ENCODE assay signal across 23 cellular contexts in genomic region chr1:33714421-33714820, GRCh38.
DNase-seq lines count a peak whose midpoint lies in the region; ATAC-seq, FAIRE-seq and TF ChIP-seq lines count a peak whose summit lies in the region.
"Had no signal": no experiment of that assay in that cellular context is flagged by ENCODE, and none has a peak within 500 bp of the region (broad histone marks: within the 10 kb centered on the region; RNA-seq: fewer than 3 reads in every experiment).

No MANE protein-coding gene starts in this region.

- H3K9me3 Mint-ChIP-seq in endodermal cell: no peaks in the 10 kb centered on the region
- H3K9me3 Mint-ChIP-seq: CD4-positive, alpha-beta T cell; CD8-positive, alpha-beta T cell had no signal

- TF ChIP-seq RAD21 in K562 (CRISPR knock-in tag; conservative IDR thresholded peaks at IDR 0.05 in 1 of 2, IDR thresholded peaks at IDR 0.05 in 1 of 2): no peak

- H3K36me3 ChIP-seq in K562 (ENCODE audit: control insufficient read depth, insufficient read depth, low read length) (no peaks in the 10 kb centered on the region), endodermal cell (ENCODE audit: control insufficient read depth, insufficient read depth, low read length) (no peaks in the 10 kb centered on the region), neuronal stem cell (replicated peaks in 1 of 2; ENCODE audit: control insufficient read depth in 2 of 2, insufficient read depth in 2 of 2, low read length in 2 of 2) (no peaks in the 10 kb centered on the region), ovary (no peaks in the 10 kb centered on the region)
- H3K36me3 ChIP-seq: BLaER1 treated with 17β-estradiol and CSF1 and Interleukin-3, amounts not matched to agents 10 nM and 100 nM had no signal

- peak overlapping the region; percentile 27 for H2BK5ac ChIP-seq in neuronal stem cell (ENCODE audit: low read length)

- H3K9me3 ChIP-seq in K562 (replicated peaks; ENCODE audit: control insufficient read depth, insufficient read depth, low read depth, low read length) (no peaks in the 10 kb centered on the region), endodermal cell (ENCODE audit: control insufficient read depth, low read length) (no peaks in the 10 kb centered on the region), neuronal stem cell (replicated peaks in 1 of 2; ENCODE audit: control insufficient read depth in 2 of 2, insufficient read depth in 1 of 2, low read depth in 1 of 2, low read length in 2 of 2) (no peaks in the 10 kb centered on the region), ovary (no peaks in the 10 kb centered on the region)
- H3K9me3 ChIP-seq: A549; BLaER1 treated with 17β-estradiol and CSF1 and Interleukin-3, amounts not matched to agents 10 nM and 100 nM; Caco-2 had no signal

- H2AFZ ChIP-seq in K562 (ENCODE audit: low read depth, low read length): no peak overlapping the region
- H2AFZ ChIP-seq in neuronal stem cell (ENCODE audit: low read length): no peak overlapping the region

- CTCF ChIA-PET in K562 (lab: Yijun Ruan, JAX; ENCODE audit: low intra/inter-chr PET ratio): no interaction called here

- TF ChIP-seq EP300 in K562 (IDR thresholded peaks at IDR 0.05; ENCODE audit: low read length) (no peak), ovary (IDR thresholded peaks at IDR 0.05) (no peak)

- intact Hi-C loops in K562 (cut with micrococcal nuclease) (no loop called here), ovary (cut with DNase I) (no loop called here)

- POLR2A ChIA-PET in K562 (lab: Yijun Ruan, JAX): no interaction called here

- TF ChIP-seq CTCF in K562 (IDR thresholded peaks at IDR 0.05 in 2 of 3, conservative IDR thresholded peaks at IDR 0.05 in 1 of 3; ENCODE audit: insufficient read depth in 2 of 3, low read depth in 1 of 3, low read length in 3 of 3) (no peak), endodermal cell (conservative IDR thresholded peaks at IDR 0.05) (no peak), ovary (IDR thresholded peaks at IDR 0.05) (no peak)

- H3K27me3 Mint-ChIP-seq in endodermal cell (ENCODE audit: insufficient read depth): peaks cover 3% of the 10 kb centered on the region

- in situ Hi-C loops in K562 (cut with MboI): no loop called here

- no peak overlapping the region for H3K18ac ChIP-seq in neuronal stem cell (ENCODE audit: low read length)

- H3K9ac ChIP-seq in K562 (ENCODE audit: insufficient read depth in 1 of 2, low read depth in 2 of 2, low read length in 2 of 2) (no peak overlapping the region), endodermal cell (ENCODE audit: extremely low read depth, low read length, poor library complexity, severe bottlenecking) (no peak overlapping the region), neuronal stem cell (ENCODE audit: low read depth, low read length, poor library complexity) (no peak overlapping the region)
- H3K9ac ChIP-seq: BLaER1 treated with 17β-estradiol and CSF1 and Interleukin-3, amounts not matched to agents 10 nM and 100 nM had no signal

- no peak overlapping the region for H3K4ac ChIP-seq in neuronal stem cell (ENCODE audit: low read length)

- no peak overlapping the region for H3K27ac ChIP-seq in K562 (ENCODE audit: extremely low read depth, low read depth, low read length)
- no peak overlapping the region for H3K27ac ChIP-seq in endodermal cell (ENCODE audit: low read depth, low read length)
- H3K27ac ChIP-seq in neuronal stem cell (replicated peaks; ENCODE audit: low read length): no peak overlapping the region
- no peak overlapping the region for H3K27ac ChIP-seq in ovary
- H3K27ac ChIP-seq: 22Rv1; A549; BLaER1 treated with 17β-estradiol and CSF1 and Interleukin-3, amounts not matched to agents 10 nM and 100 nM; C4-2B had no signal

- no peak overlapping the region for H2BK120ac ChIP-seq in neuronal stem cell (ENCODE audit: low read depth, low read length)

- H4K8ac ChIP-seq in neuronal stem cell (ENCODE audit: low read depth, low read length): no peak overlapping the region

- TF ChIP-seq POLR2A in K562 (conservative IDR thresholded peaks at IDR 0.05) (no peak), ovary (IDR thresholded peaks at IDR 0.05) (no peak)

- H3K14ac ChIP-seq in neuronal stem cell (ENCODE audit: low read length): no peak overlapping the region

- DNase-seq in activated CD8-positive, alpha-beta memory T cell treated with anti-CD3 and anti-CD28 coated beads for 24 hours: peak; percentile 35
- no peak for DNase-seq in activated CD8-positive, alpha-beta memory T cell treated with anti-CD3 and anti-CD28 coated beads, Interleukin-2, amount 50 U/mL, for 48 hours
- DNase-seq in K562 (ENCODE audit: extremely low read depth in 1 of 4, low spot score in 3 of 4) (no peak), endodermal cell (peak; percentile 14), neuronal stem cell (ENCODE audit: low spot score) (no peak), ovary (no peak), amniotic stem cell (lab: John Stamatoyannopoulos, UW) (no peak), mesenteric fat pad (ENCODE audit: low spot score) (no peak)
- DNase-seq: AML-193; Caco-2; Calu3; CD4-positive, alpha-beta T cell; DMS79 treated with DMSO at 0.1 percent for 48 hours; GF-D8 had no signal

- H3K27me3 ChIP-seq in K562 (ENCODE audit: control insufficient read depth in 2 of 2, insufficient read depth in 2 of 2, low read length in 2 of 2) (peaks cover 0 to 5% of the 10 kb centered on the region in 2 experiments; a peak in 1 of 5 replicates), endodermal cell (ENCODE audit: control insufficient read depth, insufficient read depth, low read length, poor library complexity, severe bottlenecking) (no peaks in the 10 kb centered on the region), neuronal stem cell (ENCODE audit: control insufficient read depth in 3 of 3, insufficient read depth in 3 of 3, low read depth in 1 of 3, low read length in 3 of 3) (no peaks in the 10 kb centered on the region), ovary (no peaks in the 10 kb centered on the region)
- H3K27me3 ChIP-seq: BLaER1 treated with 17β-estradiol and CSF1 and Interleukin-3, amounts not matched to agents 10 nM and 100 nM had no signal

- H3K4me1 ChIP-seq in K562 (replicated peaks in 1 of 2; ENCODE audit: control insufficient read depth in 2 of 2, insufficient read depth in 2 of 2, low read length in 2 of 2): no peaks in the 10 kb centered on the region
- no peaks in the 10 kb centered on the region for H3K4me1 ChIP-seq in endodermal cell (ENCODE audit: control insufficient read depth, insufficient read depth, low read length)
- peaks cover 3 to 12% of the 10 kb centered on the region in 2 donors for H3K4me1 ChIP-seq in neuronal stem cell (ENCODE audit: control insufficient read depth in 2 of 2, insufficient read depth in 1 of 2, low read depth in 1 of 2, low read length in 2 of 2)
- H3K4me1 ChIP-seq in ovary (ENCODE audit: insufficient read depth): no peaks in the 10 kb centered on the region
- H3K4me1 ChIP-seq: A549, Caco-2 had no signal

- peak overlapping the region; percentile 12 for H2BK15ac ChIP-seq in neuronal stem cell (ENCODE audit: low read length)

- no peak overlapping the region for H4K91ac ChIP-seq in neuronal stem cell (ENCODE audit: low read depth, low read length, poor library complexity)

- H3K9me1 ChIP-seq in K562 (ENCODE audit: control insufficient read depth, insufficient read depth, low read length): no peaks in the 10 kb centered on the region

- peak overlapping the region; percentile 17 for H2AK5ac ChIP-seq in neuronal stem cell (ENCODE audit: low read depth, low read length)

- H2BK12ac ChIP-seq in neuronal stem cell (ENCODE audit: low read length): peak overlapping the region; percentile 46

- ATAC-seq in K562: no peak
- ATAC-seq: A549; CD8-positive, alpha-beta T cell had no signal

- no peaks in the 10 kb centered on the region for H3K79me1 ChIP-seq in neuronal stem cell (ENCODE audit: low read depth, low read length)

- H3K79me2 ChIP-seq in K562 (ENCODE audit: control insufficient read depth, insufficient read depth, low read length): no peaks in the 10 kb centered on the region

- no peak overlapping the region for H3K4me3 Mint-ChIP-seq in endodermal cell
- H3K4me3 Mint-ChIP-seq: B cell; CD4-positive, alpha-beta T cell; CD8-positive, alpha-beta T cell had no signal

- H3K23ac ChIP-seq in neuronal stem cell (ENCODE audit: low read depth, low read length, poor library complexity): no peak overlapping the region

- H3K27ac Mint-ChIP-seq in endodermal cell: no peak overlapping the region
- H3K27ac Mint-ChIP-seq: B cell; CD4-positive, alpha-beta T cell; CD8-positive, alpha-beta T cell had no signal

- peaks cover 3% of the 10 kb centered on the region for H3K4me1 Mint-ChIP-seq in endodermal cell
- H3K4me1 Mint-ChIP-seq: B cell had no signal

- FAIRE-seq in K562 (lab: Jason Lieb, UNC): no peak
- FAIRE-seq: A549, D721Med, G401.6, GM12891 had no signal

- no peak overlapping the region for H3K4me2 ChIP-seq in K562 (ENCODE audit: insufficient read depth, low read length)
- H3K4me2 ChIP-seq in neuronal stem cell (ENCODE audit: insufficient read depth, low read length, poor library complexity, severe bottlenecking): no peak overlapping the region
- H3K4me2 ChIP-seq: A549; BLaER1 treated with 17β-estradiol and CSF1 and Interleukin-3, amounts not matched to agents 10 nM and 100 nM had no signal

- no peaks in the 10 kb centered on the region for H3K36me3 Mint-ChIP-seq in endodermal cell (ENCODE audit: low read depth)
- H3K36me3 Mint-ChIP-seq: CD8-positive, alpha-beta T cell had no signal

- WGBS in K562 (ENCODE audit: insufficient coverage, low coverage, missing lambda C conversion rate): 2% methylated on average over 17 of the region's 18 CpGs
- WGBS in endodermal cell (ENCODE audit: insufficient coverage in 1 of 2, insufficient read length in 1 of 2), 2 experiments: 92 to 95% methylated on average over 15 to 18 of the region's 18 CpGs
- WGBS in neuronal stem cell (ENCODE audit: extremely low coverage in 2 of 2, insufficient read length in 2 of 2, insufficient replicate concordance in 1 of 2), 2 donors: no CpG with 5 or more reads among the region's 18 CpGs
- WGBS in ovary, 3 donors: 89 to 93% (median 91%) methylated on average over 18 of the region's 18 CpGs

- no peak overlapping the region for H3K4me3 ChIP-seq in K562
- no peak overlapping the region for H3K4me3 ChIP-seq in endodermal cell (ENCODE audit: low read length)
- H3K4me3 ChIP-seq in neuronal stem cell (ENCODE audit: low read length in 2 of 2): no peak overlapping the region
- H3K4me3 ChIP-seq in ovary: no peak overlapping the region
- H3K4me3 ChIP-seq: A549; BLaER1 treated with 17β-estradiol and CSF1 and Interleukin-3, amounts not matched to agents 10 nM and 100 nM had no signal

- no TSS peak for BruUV-seq in K562 (replicated peaks; lab: Mats Ljungman, UMichigan)

- no peaks in the 10 kb centered on the region for H4K20me1 ChIP-seq in K562 (replicated peaks; ENCODE audit: control insufficient read depth, insufficient read depth, low read length)
- H4K20me1 ChIP-seq: BLaER1 treated with 17β-estradiol and CSF1 and Interleukin-3, amounts not matched to agents 10 nM and 100 nM had no signal

TF ChIP-seq in K562, 482 proteins besides CTCF, POLR2A, EP300 and RAD21 (continues in another document):
- no peak for TF ChIP-seq U2AF2 (optimal IDR thresholded peaks at IDR 0.05; ENCODE audit: low read depth, low read length)

Comparison
In these comparisons a context has a peak if more than half of its experiments do, and no peak if none do; other contexts are left out.
1. DNase-seq: peak in activated CD8-positive, alpha-beta memory T cell treated with anti-CD3 and anti-CD28 coated beads for 24 hours (single experiment) and endodermal cell (single experiment); none in activated CD8-positive, alpha-beta memory T cell treated with anti-CD3 and anti-CD28 coated beads, Interleukin-2, amount 50 U/mL, for 48 hours (single experiment), K562 (0 of 4), neuronal stem cell (single experiment), ovary (0 of 5), amniotic stem cell (single experiment) and mesenteric fat pad (single experiment).